26 cellular contexts compared by ENCODE assay signal in the genomic region with DNA sequence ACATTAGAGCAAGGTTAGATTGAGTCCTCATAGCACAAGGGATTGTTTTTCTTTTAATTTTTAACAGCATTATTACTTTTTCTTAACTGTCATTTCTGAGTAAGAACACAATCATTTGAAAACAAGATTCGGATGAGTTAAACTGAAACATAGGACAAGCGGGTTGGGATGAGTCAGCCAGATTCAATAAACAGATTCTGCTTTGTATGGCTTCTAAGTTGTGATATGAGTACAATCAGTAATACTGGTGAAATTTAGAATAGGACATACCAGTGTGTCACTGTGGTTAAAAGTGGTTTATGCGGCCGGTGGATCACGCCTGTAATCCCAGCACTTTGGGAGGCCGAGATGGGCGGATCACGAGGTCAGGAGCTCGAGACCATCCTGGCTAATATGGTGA.
DNase-seq lines count a peak whose midpoint lies in the region; ATAC-seq, FAIRE-seq and TF ChIP-seq lines count a peak whose summit lies in the region.
"Had no signal": no experiment of that assay in that cellular context is flagged by ENCODE, and none has a peak within 500 bp of the region (broad histone marks: within the 10 kb centered on the region; RNA-seq: fewer than 3 reads in every experiment).

No MANE protein-coding gene starts in this region.

- H3K18ac ChIP-seq in neuronal stem cell (ENCODE audit: low read length), result no peak overlapping the region

- H3K9me3 ChIP-seq in A549 (no peaks in the 10 kb centered on the region), neuronal stem cell (replicated peaks in 1 of 2; ENCODE audit: control insufficient read depth in 2 of 2, insufficient read depth in 1 of 2, low read depth in 1 of 2, low read length in 2 of 2) (no peaks in the 10 kb centered on the region)
- H3K9me3 ChIP-seq: BLaER1 treated with 17β-estradiol and CSF1 and Interleukin-3, amounts not matched to agents 10 nM and 100 nM; Peyer's patch; SJCRH30 had no signal

- no peak overlapping the region for H2AK5ac ChIP-seq in neuronal stem cell (ENCODE audit: low read depth, low read length)

- no peak overlapping the region for H4K8ac ChIP-seq in neuronal stem cell (ENCODE audit: low read depth, low read length)

- H3K27me3 Mint-ChIP-seq in immature natural killer cell (ENCODE audit: low read depth in 3 of 3), result no peaks in the 10 kb centered on the region
- H3K27me3 Mint-ChIP-seq: CD4-positive, alpha-beta T cell; IgD-negative memory B cell had no signal

- peaks cover 6 to 67% (median 38%) of the 10 kb centered on the region in 6 donors for H3K9me3 Mint-ChIP-seq in immature natural killer cell

- no peak overlapping the region for H2BK120ac ChIP-seq in neuronal stem cell (ENCODE audit: low read depth, low read length)

- no peak for TF ChIP-seq EP300 in A549 (IDR thresholded peaks at IDR 0.05)

- in situ Hi-C loops in SK-MEL-5 (cut with HindIII; ENCODE audit: low pct_unique_long_range_greater_than_20kb, low sequenced_read_pairs), result no loop called here

- H3K23ac ChIP-seq in neuronal stem cell (ENCODE audit: low read depth, low read length, poor library complexity), result no peak overlapping the region

- H3K27ac Mint-ChIP-seq in immature natural killer cell, result no peak overlapping the region
- H3K27ac Mint-ChIP-seq: CD4-positive, alpha-beta T cell; IgD-negative memory B cell had no signal

- H3K27ac ChIP-seq in A549 (no peak overlapping the region), neuronal stem cell (replicated peaks; ENCODE audit: low read length) (no peak overlapping the region)
- H3K27ac ChIP-seq: BLaER1 treated with 17β-estradiol and CSF1 and Interleukin-3, amounts not matched to agents 10 nM and 100 nM; KMS-11; Peyer's patch; SJCRH30 had no signal

- H2AFZ ChIP-seq in neuronal stem cell (ENCODE audit: low read length), result no peak overlapping the region

- no peak overlapping the region for H4K91ac ChIP-seq in neuronal stem cell (ENCODE audit: low read depth, low read length, poor library complexity)

- FAIRE-seq in A549 (lab: Jason Lieb, UNC), result no peak
- FAIRE-seq in H54 (lab: Jason Lieb, UNC), result peak; percentile 53
- FAIRE-seq: A204.1, GM12891, H1 had no signal

- H2BK15ac ChIP-seq in neuronal stem cell (ENCODE audit: low read length), result no peak overlapping the region

- no peaks in the 10 kb centered on the region for H3K79me1 ChIP-seq in neuronal stem cell (ENCODE audit: low read depth, low read length)

- no peak overlapping the region for H3K14ac ChIP-seq in neuronal stem cell (ENCODE audit: low read length)

- CTCF ChIA-PET in A549 (lab: Yijun Ruan, JAX), result no interaction called here

- H3K36me3 Mint-ChIP-seq in immature natural killer cell, result peaks cover 0 to 4% (median 0%) of the 10 kb centered on the region in 3 donors
- H3K36me3 Mint-ChIP-seq: IgD-negative memory B cell had no signal

- ATAC-seq in A549, result no peak
- ATAC-seq: Right ventricle myocardium inferior had no signal

- no peaks in the 10 kb centered on the region for H3K27me3 ChIP-seq in neuronal stem cell (ENCODE audit: control insufficient read depth in 3 of 3, insufficient read depth in 3 of 3, low read depth in 1 of 3, low read length in 3 of 3)
- H3K27me3 ChIP-seq: BLaER1 treated with 17β-estradiol and CSF1 and Interleukin-3, amounts not matched to agents 10 nM and 100 nM; Peyer's patch; SJCRH30 had no signal

- H3K4me1 ChIP-seq in A549, result no peaks in the 10 kb centered on the region
- H3K4me1 ChIP-seq in neuronal stem cell (ENCODE audit: control insufficient read depth in 2 of 2, insufficient read depth in 1 of 2, low read depth in 1 of 2, low read length in 2 of 2), result peaks cover 0 to 3% of the 10 kb centered on the region in 2 donors
- H3K4me1 ChIP-seq: BLaER1 treated with 17β-estradiol and CSF1 and Interleukin-3, amounts not matched to agents 10 nM and 100 nM; Peyer's patch; SJCRH30 had no signal

- H3K4me3 ChIP-seq in A549 (no peak overlapping the region), neuronal stem cell (ENCODE audit: low read length in 2 of 2) (no peak overlapping the region)
- H3K4me3 ChIP-seq: BLaER1 treated with 17β-estradiol and CSF1 and Interleukin-3, amounts not matched to agents 10 nM and 100 nM; Peyer's patch; SJCRH30 had no signal

- TF ChIP-seq CTCF in A549 (IDR thresholded peaks at IDR 0.05), result no peak

- WGBS in A549 (ENCODE audit: missing lambda C conversion rate), result 28% methylated on average over 9 of the region's 9 CpGs
- no CpG with 5 or more reads among the region's 9 CpGs for WGBS in neuronal stem cell (ENCODE audit: extremely low coverage in 2 of 2, insufficient read length in 2 of 2, insufficient replicate concordance in 1 of 2), 2 donors

- no peak overlapping the region for H2BK12ac ChIP-seq in neuronal stem cell (ENCODE audit: low read length)

- H2BK5ac ChIP-seq in neuronal stem cell (ENCODE audit: low read length), result no peak overlapping the region

- no peak overlapping the region for H3K4ac ChIP-seq in neuronal stem cell (ENCODE audit: low read length)

- no peaks in the 10 kb centered on the region for H3K36me3 ChIP-seq in neuronal stem cell (replicated peaks in 1 of 2; ENCODE audit: control insufficient read depth in 2 of 2, insufficient read depth in 2 of 2, low read length in 2 of 2)
- H3K36me3 ChIP-seq: BLaER1 treated with 17β-estradiol and CSF1 and Interleukin-3, amounts not matched to agents 10 nM and 100 nM; Peyer's patch; SJCRH30 had no signal

- peak overlapping the region; percentile 12; the same call in 1 of the 3 replicates for H3K4me2 ChIP-seq in A549
- no peak overlapping the region for H3K4me2 ChIP-seq in neuronal stem cell (ENCODE audit: insufficient read depth, low read length, poor library complexity, severe bottlenecking)
- H3K4me2 ChIP-seq: BLaER1 treated with 17β-estradiol and CSF1 and Interleukin-3, amounts not matched to agents 10 nM and 100 nM; KMS-11 had no signal

- no peak for TF ChIP-seq POLR2A in A549 (IDR thresholded peaks at IDR 0.05; ENCODE audit: low read length)
- no peak for TF ChIP-seq POLR2A in H54 (IDR thresholded peaks at IDR 0.05; ENCODE audit: low read depth, low read length)

- POLR2A ChIA-PET in A549 (lab: Yijun Ruan, JAX), result no interaction called here

- no peak overlapping the region for H3K4me3 Mint-ChIP-seq in immature natural killer cell
- H3K4me3 Mint-ChIP-seq: CD4-positive, alpha-beta T cell; IgD-negative memory B cell had no signal

- TF ChIP-seq RAD21 in A549 (conservative IDR thresholded peaks at IDR 0.05 in 1 of 2, IDR thresholded peaks at IDR 0.05 in 1 of 2), result no peak

- H3K4me1 Mint-ChIP-seq in immature natural killer cell, result no peaks in the 10 kb centered on the region
- H3K4me1 Mint-ChIP-seq: IgD-negative memory B cell had no signal

- H3K9ac ChIP-seq in neuronal stem cell (ENCODE audit: low read depth, low read length, poor library complexity), result no peak overlapping the region
- H3K9ac ChIP-seq: BLaER1 treated with 17β-estradiol and CSF1 and Interleukin-3, amounts not matched to agents 10 nM and 100 nM; KMS-11 had no signal

- DNase-seq in A549 (ENCODE audit: low read depth in 1 of 2, low spot score in 1 of 2) (no peak), H54 (ENCODE audit: insufficient read length, low spot score) (no peak), SK-MEL-5 (ENCODE audit: low read depth, low spot score) (peak; percentile 9), iris pigment epithelial cell (ENCODE audit: low read depth) (peak; percentile 15), immature natural killer cell (no peak), NCI-H524 (lab: John Stamatoyannopoulos, UW) (no peak), neuronal stem cell (ENCODE audit: low spot score) (no peak)
- DNase-seq: AML-193; CD4-positive, alpha-beta T cell; DMS53; GDM1; NCI-H1048; NCI-H1417 treated with DMSO at 0.1 percent for 48 hours; NCI-H1694 treated with DMSO at 0.1 percent for 48 hours; NCI-H2081; NCI-H2227 treated with DMSO at 0.1 percent for 48 hours; NCI-H69; Peyer's patch; SJCRH30 had no signal

TF ChIP-seq in A549, 52 proteins besides CTCF, POLR2A, EP300 and RAD21 (continues in another document):
- TF ChIP-seq HEYL (CRISPR knock-in tag; IDR thresholded peaks at IDR 0.05), result no peak
- TF ChIP-seq NR3C1 (IDR thresholded peaks at IDR 0.05), result no peak
- TF ChIP-seq, protein P1, sequence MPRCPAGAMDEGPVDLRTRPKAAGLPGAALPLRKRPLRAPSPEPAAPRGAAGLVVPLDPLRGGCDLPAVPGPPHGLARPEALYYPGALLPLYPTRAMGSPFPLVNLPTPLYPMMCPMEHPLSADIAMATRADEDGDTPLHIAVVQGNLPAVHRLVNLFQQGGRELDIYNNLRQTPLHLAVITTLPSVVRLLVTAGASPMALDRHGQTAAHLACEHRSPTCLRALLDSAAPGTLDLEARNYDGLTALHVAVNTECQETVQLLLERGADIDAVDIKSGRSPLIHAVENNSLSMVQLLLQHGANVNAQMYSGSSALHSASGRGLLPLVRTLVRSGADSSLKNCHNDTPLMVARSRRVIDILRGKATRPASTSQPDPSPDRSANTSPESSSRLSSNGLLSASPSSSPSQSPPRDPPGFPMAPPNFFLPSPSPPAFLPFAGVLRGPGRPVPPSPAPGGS (IDR thresholded peaks at IDR 0.05), result no peak
- no peak for TF ChIP-seq SREBF2 (IDR thresholded peaks at IDR 0.05)
- no peak for TF ChIP-seq CHD4 (IDR thresholded peaks at IDR 0.05; ENCODE audit: borderline replicate concordance)
- TF ChIP-seq, protein P2, sequence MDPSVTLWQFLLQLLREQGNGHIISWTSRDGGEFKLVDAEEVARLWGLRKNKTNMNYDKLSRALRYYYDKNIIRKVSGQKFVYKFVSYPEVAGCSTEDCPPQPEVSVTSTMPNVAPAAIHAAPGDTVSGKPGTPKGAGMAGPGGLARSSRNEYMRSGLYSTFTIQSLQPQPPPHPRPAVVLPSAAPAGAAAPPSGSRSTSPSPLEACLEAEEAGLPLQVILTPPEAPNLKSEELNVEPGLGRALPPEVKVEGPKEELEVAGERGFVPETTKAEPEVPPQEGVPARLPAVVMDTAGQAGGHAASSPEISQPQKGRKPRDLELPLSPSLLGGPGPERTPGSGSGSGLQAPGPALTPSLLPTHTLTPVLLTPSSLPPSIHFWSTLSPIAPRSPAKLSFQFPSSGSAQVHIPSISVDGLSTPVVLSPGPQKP (IDR thresholded peaks at IDR 0.05; ENCODE audit: low read depth, low read length), result no peak
- TF ChIP-seq KDM5A (IDR thresholded peaks at IDR 0.05), result no peak
- no peak for TF ChIP-seq MAX (IDR thresholded peaks at IDR 0.05)

Comparison
In these comparisons a context has a peak if more than half of its experiments do, and no peak if none do; other contexts are left out.
1. DNase-seq: peak in SK-MEL-5 (single experiment) and iris pigment epithelial cell (single experiment); none in A549 (0 of 2), H54 (single experiment), immature natural killer cell (0 of 3), NCI-H524 (0 of 2) and neuronal stem cell (single experiment).